30 cellular contexts compared by ENCODE assay signal in the genomic region with DNA sequence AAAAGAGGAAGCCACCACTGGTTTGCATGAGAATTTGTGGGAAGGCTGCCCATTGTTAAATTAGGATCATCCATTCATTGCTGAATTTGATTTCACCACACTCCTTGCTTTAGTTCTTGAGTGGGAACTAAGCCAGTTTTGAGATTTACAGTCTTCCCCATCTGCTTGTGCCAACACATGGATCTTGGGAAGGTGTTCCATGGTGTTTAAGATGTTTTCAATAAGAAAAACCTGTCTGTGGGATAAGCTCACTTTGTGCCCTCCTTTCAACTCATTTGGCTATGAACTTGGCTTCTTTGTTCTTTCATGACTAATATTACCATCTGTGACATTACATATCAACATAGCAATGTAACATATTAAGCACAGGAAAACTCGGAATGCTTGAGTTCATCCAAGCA.
DNase-seq lines count a peak whose midpoint lies in the region; TF ChIP-seq lines count a peak whose summit lies in the region.
"Had no signal": no experiment of that assay in that cellular context is flagged by ENCODE, and none has a peak within 500 bp of the region (broad histone marks: within the 10 kb centered on the region; RNA-seq: fewer than 3 reads in every experiment).

No MANE protein-coding gene starts in this region.

- H3K4me2 ChIP-seq in neuronal stem cell (ENCODE audit: insufficient read depth, low read length, poor library complexity, severe bottlenecking): no peak overlapping the region

- H3K36me3 ChIP-seq in iPS-20b (ENCODE audit: insufficient read depth, low read depth, low read length) (no peaks in the 10 kb centered on the region), neuronal stem cell (replicated peaks in 1 of 2; ENCODE audit: control insufficient read depth in 2 of 2, insufficient read depth in 2 of 2, low read length in 2 of 2) (no peaks in the 10 kb centered on the region)
- H3K36me3 ChIP-seq: cardiac muscle cell, left ventricle myocardium inferior, pancreas, Peyer's patch, right atrium auricular region, SJCRH30, thyroid gland had no signal

- no peak overlapping the region for H2BK5ac ChIP-seq in neuronal stem cell (ENCODE audit: low read length)

- peak overlapping the region; percentile 60; the same call in 1 of the 2 replicates for H3K9ac ChIP-seq in iPS-20b (ENCODE audit: low read depth, low read length)
- H3K9ac ChIP-seq in neuronal stem cell (ENCODE audit: low read depth, low read length, poor library complexity): no peak overlapping the region

- no peak overlapping the region for H3K14ac ChIP-seq in neuronal stem cell (ENCODE audit: low read length)

- no peak overlapping the region for H2AK5ac ChIP-seq in neuronal stem cell (ENCODE audit: low read depth, low read length)

- H3K79me1 ChIP-seq in neuronal stem cell (ENCODE audit: low read depth, low read length): no peaks in the 10 kb centered on the region

- TF ChIP-seq CTCF in AG10803 (conservative IDR thresholded peaks at IDR 0.05; ENCODE audit: low read length): no peak

- DNase-seq in AG10803 (ENCODE audit: low read depth): peak; percentile 85
- peak; percentile 18 for DNase-seq in HCEC 1CT
- DNase-seq in dermis blood vessel endothelial cell: peak; percentile 26
- DNase-seq in neuronal stem cell (ENCODE audit: low spot score): no peak
- no peak for DNase-seq in activated CD8-positive, alpha-beta memory T cell treated with anti-CD3 and anti-CD28 coated beads, Interleukin-2, amount 50 U/mL, for 48 hours
- DNase-seq in NCI-H2227 treated with DMSO at 0.1 percent for 48 hours (lab: John Stamatoyannopoulos, UW): no peak
- DNase-seq in Ammon's horn (ENCODE audit: low spot score): no peak
- DNase-seq: activated CD4-positive, alpha-beta T cell treated with anti-CD3 and anti-CD28 coated beads for 4 hours; activated CD8-positive, alpha-beta memory T cell treated with anti-CD3 and anti-CD28 coated beads for 24 hours; activated T-cell treated with anti-CD3 and anti-CD28 coated beads, Interleukin-2, amount 50 U/mL, for 24 hours; cortex of kidney; immature natural killer cell; KG1; left ventricle myocardium inferior; midbrain; NCI-H1436 treated with DMSO at 0.1 percent for 48 hours; NCI-H2107; NCI-H524 treated with DMSO at 0.1 percent for 48 hours; NK-92 treated with Interleukin-12 subunit alpha and Interleukin-12 subunit beta, amount 100 ng/mL, for 24 hours; pancreas; Peyer's patch; SJCRH30; stimulated activated CD4-positive, alpha-beta T cell treated with anti-CD3 and anti-CD28 coated beads, Interleukin-4, amount 100 ng/mL, for 4 hours; stimulated activated naive CD4-positive, alpha-beta T cell treated with Interleukin-2 at 50 U/mL for 16 hours; T-helper 1 cell; thyroid gland had no signal

- H3K9me3 ChIP-seq in iPS-20b (ENCODE audit: insufficient read depth, low read depth, low read length) (no peaks in the 10 kb centered on the region), neuronal stem cell (replicated peaks in 1 of 2; ENCODE audit: control insufficient read depth in 2 of 2, insufficient read depth in 1 of 2, low read depth in 1 of 2, low read length in 2 of 2) (no peaks in the 10 kb centered on the region)
- H3K9me3 ChIP-seq: left ventricle myocardium inferior, pancreas, Peyer's patch, right atrium auricular region, SJCRH30, thyroid gland had no signal

- H3K27me3 ChIP-seq in iPS-20b (ENCODE audit: insufficient read depth, low read length): no peaks in the 10 kb centered on the region
- no peaks in the 10 kb centered on the region for H3K27me3 ChIP-seq in neuronal stem cell (ENCODE audit: control insufficient read depth in 3 of 3, insufficient read depth in 3 of 3, low read depth in 1 of 3, low read length in 3 of 3)
- H3K27me3 ChIP-seq: cardiac muscle cell, pancreas, Peyer's patch, right atrium auricular region, thyroid gland had no signal

- no peak overlapping the region for H4K91ac ChIP-seq in neuronal stem cell (ENCODE audit: low read depth, low read length, poor library complexity)

- no peak overlapping the region for H3K23ac ChIP-seq in neuronal stem cell (ENCODE audit: low read depth, low read length, poor library complexity)

- H3K4ac ChIP-seq in neuronal stem cell (ENCODE audit: low read length): no peak overlapping the region

- H2BK15ac ChIP-seq in neuronal stem cell (ENCODE audit: low read length): no peak overlapping the region

- H3K18ac ChIP-seq in neuronal stem cell (ENCODE audit: low read length): no peak overlapping the region

- WGBS in neuronal stem cell (ENCODE audit: extremely low coverage in 2 of 2, insufficient read length in 2 of 2, insufficient replicate concordance in 1 of 2), 2 donors: no CpG with 5 or more reads among the region's 1 CpG

- no peak overlapping the region for H2BK120ac ChIP-seq in neuronal stem cell (ENCODE audit: low read depth, low read length)

- no peak overlapping the region for H2BK12ac ChIP-seq in neuronal stem cell (ENCODE audit: low read length)

- H3K4me3 ChIP-seq in AG10803 (ENCODE audit: low read length): no peak overlapping the region
- H3K4me3 ChIP-seq in iPS-20b (ENCODE audit: low read length): peak overlapping the region; percentile 40; the same call in 1 of the 2 replicates
- no peak overlapping the region for H3K4me3 ChIP-seq in neuronal stem cell (ENCODE audit: low read length in 2 of 2)
- H3K4me3 ChIP-seq: cardiac muscle cell, left ventricle myocardium inferior, pancreas, Peyer's patch, right atrium auricular region, SJCRH30, thyroid gland had no signal

- no peak overlapping the region for H4K8ac ChIP-seq in neuronal stem cell (ENCODE audit: low read depth, low read length)

- H3K27ac ChIP-seq in iPS-20b (ENCODE audit: low read length) (peak overlapping the region; percentile 15), neuronal stem cell (replicated peaks; ENCODE audit: low read length) (no peak overlapping the region)
- H3K27ac ChIP-seq: C4-2B, pancreas, Peyer's patch, SJCRH30, thyroid gland had no signal

- H3K4me1 ChIP-seq in iPS-20b (ENCODE audit: insufficient read depth, low read length): peaks cover 39% of the 10 kb centered on the region
- H3K4me1 ChIP-seq in neuronal stem cell (ENCODE audit: control insufficient read depth in 2 of 2, insufficient read depth in 1 of 2, low read depth in 1 of 2, low read length in 2 of 2): peaks cover 0 to 2% of the 10 kb centered on the region in 2 donors
- H3K4me1 ChIP-seq: pancreas, Peyer's patch, right atrium auricular region, SJCRH30, thyroid gland had no signal

- H2AFZ ChIP-seq in neuronal stem cell (ENCODE audit: low read length): no peak overlapping the region

Comparison
In these comparisons a context has a peak if more than half of its experiments do, and no peak if none do; other contexts are left out.
1. DNase-seq: peak in AG10803 (single experiment), HCEC 1CT (single experiment) and dermis blood vessel endothelial cell (single experiment); none in neuronal stem cell (single experiment), activated CD8-positive, alpha-beta memory T cell treated with anti-CD3 and anti-CD28 coated beads, Interleukin-2, amount 50 U/mL, for 48 hours (single experiment), NCI-H2227 treated with DMSO at 0.1 percent for 48 hours (single experiment) and Ammon's horn (single experiment).